Comparison of ENCODE assay signal across 1 cellular context in genomic region chr11:2196970-2197770, GRCh38.
TF ChIP-seq lines count a peak whose summit lies in the region.

No MANE protein-coding gene starts in this region.

TF ChIP-seq in K562, 482 proteins besides CTCF, POLR2A, EP300 and RAD21 (continued from another document and continues in another):
- no peak for TF ChIP-seq ZNF609 (CRISPR knock-in tag; IDR thresholded peaks at IDR 0.05; ENCODE audit: borderline replicate concordance)
- no peak for TF ChIP-seq ARHGAP35 (IDR thresholded peaks at IDR 0.05; ENCODE audit: partially characterized antibody)
- TF ChIP-seq ZBTB8A (IDR thresholded peaks at IDR 0.05; ENCODE audit: partially characterized antibody) = no peak
- TF ChIP-seq IFI16 (CRISPR knock-in tag; IDR thresholded peaks at IDR 0.05) = no peak
- no peak for TF ChIP-seq TFE3 (CRISPR knock-in tag; IDR thresholded peaks at IDR 0.05)
- TF ChIP-seq IRF2 (CRISPR knock-in tag; IDR thresholded peaks at IDR 0.05) = no peak
- TF ChIP-seq ZSCAN29 (IDR thresholded peaks at IDR 0.05) = no peak
- no peak for TF ChIP-seq NR1H2 (CRISPR knock-in tag; IDR thresholded peaks at IDR 0.05)
- no peak for TF ChIP-seq ZNF41 (CRISPR knock-in tag; conservative IDR thresholded peaks at IDR 0.05)
- no peak for TF ChIP-seq ZNF707 (CRISPR knock-in tag; conservative IDR thresholded peaks at IDR 0.05)
- no peak for TF ChIP-seq SP1 (CRISPR knock-in tag; IDR thresholded peaks at IDR 0.05)
- TF ChIP-seq ZNF431 (CRISPR knock-in tag; IDR thresholded peaks at IDR 0.05) = no peak
- TF ChIP-seq ZNF644 (tag; IDR thresholded peaks at IDR 0.05; ENCODE audit: low read depth) = no peak
- peak; percentile 88 for TF ChIP-seq ARID2 (IDR thresholded peaks at IDR 0.05)
- TF ChIP-seq FOXO4 (CRISPR knock-in tag; IDR thresholded peaks at IDR 0.05) = no peak
- TF ChIP-seq ZNF780A (CRISPR knock-in tag; IDR thresholded peaks at IDR 0.05) = no peak
- TF ChIP-seq USF1 (CRISPR knock-in tag; IDR thresholded peaks at IDR 0.05) = no peak
- no peak for TF ChIP-seq ATF6 (CRISPR knock-in tag; IDR thresholded peaks at IDR 0.05)
- no peak for TF ChIP-seq RFX1 (IDR thresholded peaks at IDR 0.05)
- TF ChIP-seq MAFG (tag; conservative IDR thresholded peaks at IDR 0.05) = no peak
- no peak for TF ChIP-seq HDAC6 (IDR thresholded peaks at IDR 0.05; ENCODE audit: low read depth, low read length)
- no peak for TF ChIP-seq ZNF311 (CRISPR knock-in tag; IDR thresholded peaks at IDR 0.05)
- no peak for TF ChIP-seq ZEB2 (IDR thresholded peaks at IDR 0.05)
- TF ChIP-seq CHAMP1 (IDR thresholded peaks at IDR 0.05) = no peak
- no peak for TF ChIP-seq CBFB (CRISPR knock-in tag; IDR thresholded peaks at IDR 0.05)
- no peak for TF ChIP-seq NR2C1 (IDR thresholded peaks at IDR 0.05)
- no peak for TF ChIP-seq NR2C1 (tag; IDR thresholded peaks at IDR 0.05)
- peak; percentile 50; the same call in 1 of the 2 replicates for TF ChIP-seq VEZF1 (CRISPR knock-in tag; IDR thresholded peaks at IDR 0.05)
- TF ChIP-seq KAT2B (IDR thresholded peaks at IDR 0.05; ENCODE audit: low read depth, low read length) = no peak
- no peak for TF ChIP-seq ESRRB (CRISPR knock-in tag; IDR thresholded peaks at IDR 0.05; ENCODE audit: borderline replicate concordance)
- TF ChIP-seq ELK1 (CRISPR knock-in tag; IDR thresholded peaks at IDR 0.05) = no peak
- 0 out of 2 replicates have a peak, but pooled peaks have one; percentile 30 for TF ChIP-seq ZNF407 (IDR thresholded peaks at IDR 0.05; ENCODE audit: low read depth)
- no peak for TF ChIP-seq ZNF57 (CRISPR knock-in tag; IDR thresholded peaks at IDR 0.05)
- TF ChIP-seq YY1 (IDR thresholded peaks at IDR 0.05; ENCODE audit: borderline replicate concordance in 1 of 3, control insufficient read depth in 1 of 3, extremely low read depth in 1 of 3, insufficient read depth in 3 of 3, insufficient read length in 1 of 3, insufficient replicate concordance in 2 of 3, low read depth in 1 of 3, low read length in 2 of 3) = no peak
- TF ChIP-seq PRPF4 (IDR thresholded peaks at IDR 0.05; ENCODE audit: insufficient read depth, low read depth, low read length, poor library complexity, severe bottlenecking) = no peak
- TF ChIP-seq POLR2B (IDR thresholded peaks at IDR 0.05; ENCODE audit: low read depth, partially characterized antibody) = no peak
